8 cellular contexts compared by ENCODE assay signal in the genomic region with DNA sequence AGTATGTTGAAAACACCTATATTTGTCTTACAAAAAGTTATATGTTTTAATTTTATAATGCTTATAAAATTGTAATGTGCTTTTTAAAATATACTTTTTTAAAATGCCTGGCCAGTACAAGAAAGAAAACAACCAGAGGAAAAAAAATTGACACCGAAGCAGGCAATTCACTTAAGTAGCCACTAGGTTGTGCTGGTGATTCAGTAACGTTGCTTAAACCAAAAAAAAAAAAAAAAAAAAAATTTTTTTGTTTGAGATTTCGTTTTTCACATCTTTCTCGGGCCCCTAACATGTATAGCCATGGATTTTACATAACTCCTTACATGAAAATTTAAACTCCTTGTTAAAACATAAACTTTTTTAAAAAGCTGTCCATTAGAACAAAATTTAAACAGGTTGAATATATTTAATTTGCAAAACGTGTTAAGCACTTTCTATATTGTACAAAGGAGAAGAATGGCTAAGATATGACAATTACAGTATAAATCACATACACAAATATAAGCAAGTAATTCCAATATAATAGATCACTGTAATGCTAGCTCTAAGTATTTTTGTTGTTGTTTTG. TPM values are rescaled to one million over a fixed set of nuclear protein-coding genes. Genes with fewer than 3 reads are reported as not detected.
DNase-seq lines count a peak whose midpoint lies in the region; ATAC-seq and TF ChIP-seq lines count a peak whose summit lies in the region.

No MANE protein-coding gene starts in this region.

- no peak overlapping the region for H3K27ac Mint-ChIP-seq in T-helper 2 cell treated with Interferon-gamma antibody and Interleukin-4, amounts not matched to agents 5 μg/mL and 100 μg/mL, for 36 hours

- no peaks in the 10 kb centered on the region for H3K4me1 ChIP-seq in mucosa of descending colon (ENCODE audit: low read depth)

- H3K4me3 ChIP-seq in cardiac fibroblast (replicated peaks in 1 of 2; ENCODE audit: low read depth in 2 of 2, low read length in 2 of 2) (no peak overlapping the region), mucosa of descending colon (no peak overlapping the region)

- ATAC-seq in mucosa of descending colon (no peak), GM21367 (IDR thresholded peaks at IDR 0.05; ENCODE audit: unreplicated experiment) (no peak)

- H3K9me3 Mint-ChIP-seq in T-helper 2 cell treated with Interferon-gamma antibody and Interleukin-4, amounts not matched to agents 5 μg/mL and 100 μg/mL, for 36 hours: no peaks in the 10 kb centered on the region

- H3K4me3 Mint-ChIP-seq in T-helper 2 cell treated with Interferon-gamma antibody and Interleukin-4, amounts not matched to agents 5 μg/mL and 100 μg/mL, for 36 hours: no peak overlapping the region

- DNase-seq in ACHN: peak; percentile 50
- DNase-seq in GM13977 (ENCODE audit: low spot score): no peak
- peak; percentile 9 for DNase-seq in NCI-H460 (ENCODE audit: extremely low read depth, low read depth)
- DNase-seq in cardiac fibroblast (ENCODE audit: low read depth in 2 of 2): peak; percentile 74 to 80
- DNase-seq in mucosa of descending colon: peak in 1 of 3 donors; percentile 2
- no peak for DNase-seq in T-helper 2 cell treated with Interferon-gamma antibody and Interleukin-4, amounts not matched to agents 5 μg/mL and 100 μg/mL, for 36 hours (ENCODE audit: low spot score)
- DNase-seq in GM19238 (ENCODE audit: insufficient read length, low spot score): no peak

- H3K4me1 Mint-ChIP-seq in T-helper 2 cell treated with Interferon-gamma antibody and Interleukin-4, amounts not matched to agents 5 μg/mL and 100 μg/mL, for 36 hours (ENCODE audit: low read depth): no peaks in the 10 kb centered on the region

- intact Hi-C loops in mucosa of descending colon (cut with DNase I, micrococcal nuclease): loop anchor here in 1 of 2 donors (2.0 kb wide), 1 partner anchor 169 kb away; no protein-coding TSS in a partner anchor

- no peaks in the 10 kb centered on the region for H3K36me3 Mint-ChIP-seq in T-helper 2 cell treated with Interferon-gamma antibody and Interleukin-4, amounts not matched to agents 5 μg/mL and 100 μg/mL, for 36 hours (ENCODE audit: low read depth)

- in situ Hi-C loops in ACHN (cut with HindIII; ENCODE audit: low pct_ligation_motif_present, low pct_unique_long_range_greater_than_20kb, low sequenced_read_pairs): no loop called here
- in situ Hi-C loops in GM13977 (cut with MboI; ENCODE audit: low pct_unique_long_range_greater_than_20kb, low sequenced_read_pairs, unreplicated experiment): loop anchor here (25.0 kb wide), 1 partner anchor 447 kb away; the partner anchor contains the start of gene ROBO3

- TF ChIP-seq CTCF in GM13977 (IDR thresholded peaks at IDR 0.05; ENCODE audit: extremely low read depth, insufficient read depth, missing control alignments) (peak; percentile 15), cardiac fibroblast (IDR thresholded peaks at IDR 0.05; ENCODE audit: low read depth, low read length) (peak; percentile 71), mucosa of descending colon (IDR thresholded peaks at IDR 0.05) (peak; percentile 43)

- peaks cover 5% of the 10 kb centered on the region for H3K27me3 Mint-ChIP-seq in T-helper 2 cell treated with Interferon-gamma antibody and Interleukin-4, amounts not matched to agents 5 μg/mL and 100 μg/mL, for 36 hours (ENCODE audit: low read depth)

- no peaks in the 10 kb centered on the region for H3K9me3 ChIP-seq in mucosa of descending colon

- H3K36me3 ChIP-seq in mucosa of descending colon (ENCODE audit: low read depth): no peaks in the 10 kb centered on the region

RNA-seq across cellular contexts. Expression of gene OR8B4, which starts 9.2 kb away (rescaled TPM):
- total RNA-seq in NCI-H460 (2014; rRNA removed; shearing (Covaris generic)): not detected in 2 replicates
- polyA plus RNA-seq in NCI-H460 (2014; cell fraction: nucleus; rRNA removed): not detected in 2 replicates
- total RNA-seq in mucosa of descending colon: not detected

RNA-seq across cellular contexts. Expression of gene OR8B3, which starts 16.6 kb away (rescaled TPM):
- total RNA-seq in NCI-H460 (2014; rRNA removed; shearing (Covaris generic)): not detected in 2 replicates
- not detected in 2 replicates for polyA plus RNA-seq in NCI-H460 (2014; cell fraction: nucleus; rRNA removed)
- total RNA-seq in mucosa of descending colon: not detected

RNA-seq across cellular contexts. Expression of gene OR8B8, which starts 30.1 kb away (rescaled TPM):
- not detected in 2 replicates for total RNA-seq in NCI-H460 (2014; rRNA removed; shearing (Covaris generic))
- not detected in 2 replicates for polyA plus RNA-seq in NCI-H460 (2014; cell fraction: nucleus; rRNA removed)
- not detected for total RNA-seq in mucosa of descending colon

RNA-seq across cellular contexts. Expression of gene OR8B2, which starts 31.1 kb away (rescaled TPM):
- not detected in 2 replicates for total RNA-seq in NCI-H460 (2014; rRNA removed; shearing (Covaris generic))
- polyA plus RNA-seq in NCI-H460 (2014; cell fraction: nucleus; rRNA removed): not detected in 2 replicates
- total RNA-seq in mucosa of descending colon: not detected

Comparison
In these comparisons a context has a peak if more than half of its experiments do, and no peak if none do; other contexts are left out.
1. DNase-seq: peak in ACHN (single experiment), NCI-H460 (single experiment) and cardiac fibroblast (2 of 2); none in GM13977 (single experiment), T-helper 2 cell treated with Interferon-gamma antibody and Interleukin-4, amounts not matched to agents 5 μg/mL and 100 μg/mL, for 36 hours (single experiment) and GM19238 (single experiment).
2. CTCF ChIP-seq: peak in every context shown above with its lines; median percentile 71 in cardiac fibroblast; 43 in mucosa of descending colon; 15 in GM13977.